Comparison of ENCODE assay signal across 29 cellular contexts in the genomic region with DNA sequence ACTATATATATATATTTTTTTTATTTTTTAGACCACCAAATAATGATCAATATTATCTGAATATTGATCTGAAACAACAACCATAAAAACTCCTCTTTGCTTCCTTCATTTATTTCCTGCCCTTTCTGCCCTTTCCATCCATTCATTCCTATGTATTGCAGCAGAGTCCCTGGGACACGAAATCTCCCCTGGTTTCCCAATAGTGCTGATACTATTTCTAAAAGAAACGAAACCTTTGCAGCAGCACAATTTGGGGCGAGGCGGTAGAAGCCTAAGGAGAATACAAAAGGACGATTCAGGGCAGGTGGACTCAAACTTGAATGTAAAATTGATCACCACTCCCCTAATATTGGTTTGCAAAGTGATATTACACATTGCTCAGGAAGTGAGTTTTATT. TPM values are rescaled to one million over a fixed set of nuclear protein-coding genes. Genes with fewer than 3 reads are reported as not detected.
DNase-seq lines count a peak whose midpoint lies in the region; ATAC-seq and TF ChIP-seq lines count a peak whose summit lies in the region.
"Had no signal": no experiment of that assay in that cellular context is flagged by ENCODE, and none has a peak within 500 bp of the region (broad histone marks: within the 10 kb centered on the region; RNA-seq: fewer than 3 reads in every experiment).

No MANE protein-coding gene starts in this region.

- H2AFZ ChIP-seq in mesenchymal stem cell (ENCODE audit: low read depth, low read length) = no peak overlapping the region

- H3K4me1 ChIP-seq in heart right ventricle = peaks cover 0 to 56% (median 25%) of the 10 kb centered on the region in 9 donors
- H3K4me1 ChIP-seq in esophagus muscularis mucosa = peaks cover 26 to 69% (median 54%) of the 10 kb centered on the region in 4 donors
- H3K4me1 ChIP-seq in mesenchymal stem cell (ENCODE audit: control insufficient read depth, insufficient read depth, low read depth, low read length) = peaks cover 2% of the 10 kb centered on the region
- peaks cover 40% of the 10 kb centered on the region for H3K4me1 ChIP-seq in suprapubic skin
- H3K4me1 ChIP-seq: testis had no signal

- no peak overlapping the region for H4K91ac ChIP-seq in mesenchymal stem cell (ENCODE audit: low read length)

- no peak overlapping the region for H2BK15ac ChIP-seq in mesenchymal stem cell (ENCODE audit: low read depth, poor library complexity, severe bottlenecking)

- ATAC-seq in heart right ventricle (no peak), left cardiac atrium (no peak), HG02571 (IDR thresholded peaks at IDR 0.05; ENCODE audit: unreplicated experiment) (no peak), HG02885 (IDR thresholded peaks at IDR 0.05; ENCODE audit: poor library complexity, unreplicated experiment) (no peak)
- ATAC-seq: activated CD8-positive, alpha-beta memory T cell treated with anti-CD3 and anti-CD28 coated beads, Interleukin-2, amount 10 ng/mL, durations not matched to agents 7 days and 5 days; activated naive CD8-positive, alpha-beta T cell treated with anti-CD3 and anti-CD28 coated beads, Interleukin-2, amount 50 U/mL, for 24 hours; effector memory CD8-positive, alpha-beta T cell; naive thymus-derived CD8-positive, alpha-beta T cell; T-helper 17 cell had no signal

- intact Hi-C loops in heart right ventricle (cut with DNase I) (no loop called here), left cardiac atrium (cut with DNase I) (loop anchor here in 1 of 2 donors (10.0 kb wide), 1 partner anchor 126 kb away; no protein-coding TSS in a partner anchor), esophagus muscularis mucosa (cut with DNase I) (no loop called here)

- H3K4me3 ChIP-seq in heart right ventricle (peak overlapping the region in 5 of 10 donors; percentile 9 to 30 (median 19)), esophagus muscularis mucosa (no peak overlapping the region), mesenchymal stem cell (ENCODE audit: insufficient read depth in 1 of 2, low read depth in 1 of 2, low read length in 2 of 2) (peak overlapping the region in 1 of 2 experiments; percentile 47), suprapubic skin (no peak overlapping the region)
- H3K4me3 ChIP-seq: testis, vagina had no signal

- H3K79me1 ChIP-seq in mesenchymal stem cell (replicated peaks; ENCODE audit: low read length, poor library complexity, severe bottlenecking) = no peaks in the 10 kb centered on the region

- TF ChIP-seq EP300 in esophagus muscularis mucosa (IDR thresholded peaks at IDR 0.05) = no peak
- TF ChIP-seq EP300 in suprapubic skin (IDR thresholded peaks at IDR 0.05) = no peak

- DNase-seq in heart right ventricle (no peak), left cardiac atrium (no peak), esophagus muscularis mucosa (ENCODE audit: extremely low spot score) (no peak), mesenchymal stem cell (no peak), suprapubic skin (ENCODE audit: low spot score in 2 of 2) (no peak), HEK293T (ENCODE audit: extremely low spot score) (no peak)
- DNase-seq: activated CD4-positive, alpha-beta T cell treated with anti-CD3 and anti-CD28 coated beads, Interleukin-2, amount 50 U/mL, for 4 hours; activated CD8-positive, alpha-beta memory T cell treated with anti-CD3 and anti-CD28 coated beads, Interleukin-2, amount 10 ng/mL, durations not matched to agents 7 days and 5 days; activated naive CD8-positive, alpha-beta T cell treated with anti-CD3 and anti-CD28 coated beads, Interleukin-2, amount 50 U/mL, for 24 hours; activated T-cell treated with anti-CD3 and anti-CD28 coated beads, Interleukin-2, amount 50 U/mL, for 48 hours; CD4-positive, alpha-beta T cell; central memory CD4-positive, alpha-beta T cell; cortex of kidney; effector memory CD8-positive, alpha-beta T cell; islet precursor cell; MM.1S; naive thymus-derived CD8-positive, alpha-beta T cell; NCI-H1105 treated with DMSO at 0.1 percent for 48 hours; NCI-H2029; NCI-H524 treated with DMSO at 0.1 percent for 48 hours; nucleus accumbens; small intestine; stimulated activated naive CD4-positive, alpha-beta T cell; T-helper 17 cell; testis had no signal

- H3K36me3 ChIP-seq in heart right ventricle (no peaks in the 10 kb centered on the region), esophagus muscularis mucosa (no peaks in the 10 kb centered on the region), mesenchymal stem cell (ENCODE audit: control insufficient read depth in 1 of 2, insufficient read depth in 2 of 2, low read depth in 1 of 2, low read length in 2 of 2) (no peaks in the 10 kb centered on the region), suprapubic skin (no peaks in the 10 kb centered on the region)
- H3K36me3 ChIP-seq: vagina had no signal

- H3K14ac ChIP-seq in mesenchymal stem cell (ENCODE audit: low read length in 2 of 2) = no peak overlapping the region

- H2BK120ac ChIP-seq in mesenchymal stem cell (ENCODE audit: low read depth, low read length) = no peak overlapping the region

- H2BK5ac ChIP-seq in mesenchymal stem cell (ENCODE audit: low read depth, low read length, poor library complexity, severe bottlenecking) = no peak overlapping the region

- H3K4me2 ChIP-seq in mesenchymal stem cell (ENCODE audit: low read length, poor library complexity, severe bottlenecking) = no peak overlapping the region
- H3K4me2 ChIP-seq: KMS-11 had no signal

- H3K4ac ChIP-seq in mesenchymal stem cell (ENCODE audit: low read depth in 1 of 2, low read length in 2 of 2) = no peak overlapping the region

- no peak for TF ChIP-seq POLR2A in esophagus muscularis mucosa (IDR thresholded peaks at IDR 0.05; ENCODE audit: low read depth)
- TF ChIP-seq POLR2A in suprapubic skin (IDR thresholded peaks at IDR 0.05) = no peak

- no peaks in the 10 kb centered on the region for H3K9me3 ChIP-seq in heart right ventricle
- H3K9me3 ChIP-seq in esophagus muscularis mucosa = no peaks in the 10 kb centered on the region
- no peaks in the 10 kb centered on the region for H3K9me3 ChIP-seq in mesenchymal stem cell (ENCODE audit: control insufficient read depth, low read length)
- H3K9me3 ChIP-seq in suprapubic skin = no peaks in the 10 kb centered on the region
- H3K9me3 ChIP-seq: testis, vagina had no signal

- 71 to 74% methylated on average over 5 of the region's 5 CpGs for WGBS in heart right ventricle, 2 donors
- WGBS in esophagus muscularis mucosa = 76% methylated on average over 5 of the region's 5 CpGs
- whole genome bisulfite sequencing in mesenchymal stem cell = 94% methylated on average over 5 of the region's 5 CpGs
- 72% methylated on average over 5 of the region's 5 CpGs for WGBS in suprapubic skin

- no peak overlapping the region for H2AK5ac ChIP-seq in mesenchymal stem cell (ENCODE audit: low read length, severe bottlenecking)

- H3K27ac ChIP-seq in heart right ventricle (peak overlapping the region; percentile 21 to 82 (median 61)), esophagus muscularis mucosa (replicated peaks in 1 of 4) (peak overlapping the region; percentile 76 to 82 (median 80)), mesenchymal stem cell (ENCODE audit: low read length, poor library complexity, severe bottlenecking) (no peak overlapping the region), suprapubic skin (peak overlapping the region; percentile 42)
- H3K27ac ChIP-seq: KMS-11, testis, vagina had no signal

- no peaks in the 10 kb centered on the region for H3K27me3 ChIP-seq in heart right ventricle
- H3K27me3 ChIP-seq in esophagus muscularis mucosa = no peaks in the 10 kb centered on the region
- H3K27me3 ChIP-seq in mesenchymal stem cell (ENCODE audit: control insufficient read depth in 1 of 2, insufficient read depth in 1 of 2, low read length in 2 of 2) = no peaks in the 10 kb centered on the region
- no peaks in the 10 kb centered on the region for H3K27me3 ChIP-seq in suprapubic skin
- H3K27me3 ChIP-seq: testis, vagina had no signal

- no peak overlapping the region for H3K18ac ChIP-seq in mesenchymal stem cell (ENCODE audit: low read depth in 1 of 2, low read length in 2 of 2)

- H4K8ac ChIP-seq in mesenchymal stem cell (ENCODE audit: low read length) = no peak overlapping the region

- peak overlapping the region; percentile 66 for H3K9ac ChIP-seq in mesenchymal stem cell (ENCODE audit: low read length)
- H3K9ac ChIP-seq: KMS-11 had no signal

- no peak overlapping the region for H2BK12ac ChIP-seq in mesenchymal stem cell (ENCODE audit: low read length in 2 of 2)

- TF ChIP-seq CTCF in heart right ventricle (IDR thresholded peaks at IDR 0.05) (no peak), esophagus muscularis mucosa (IDR thresholded peaks at IDR 0.05) (no peak), suprapubic skin (IDR thresholded peaks at IDR 0.05) (no peak)

- POLR2A ChIA-PET in HEK293T (lab: Yijun Ruan, JAX) = no interaction called here

- CTCF ChIA-PET in HEK293T (lab: Yijun Ruan, JAX) = no interaction called here

- no peak overlapping the region for H3K23ac ChIP-seq in mesenchymal stem cell (ENCODE audit: low read length in 2 of 2)

TF ChIP-seq in HEK293T, 16 proteins besides CTCF, POLR2A, EP300 and RAD21:
- no peak for TF ChIP-seq ZNF384 (IDR thresholded peaks at IDR 0.05)

RNA-seq across cellular contexts. Expression of a gene that starts 16.9 kb away (rescaled TPM):
- total RNA-seq in heart right ventricle = 100 to 1,000 TPM in 2 of 10 donors, 10 to 100 TPM in 8; 30.5 to 115 (median 77.1) TPM
- 1 to 10 TPM; 3.1 to 8.3 TPM for polyA plus RNA-seq in heart right ventricle
- total RNA-seq in left cardiac atrium = 100 to 1,000 TPM in 1 of 2 donors, 10 to 100 TPM in 1; 60.6 to 106 TPM
- 100 to 1,000 TPM; 172 to 259 (median 182) TPM for total RNA-seq in esophagus muscularis mucosa
- polyA plus RNA-seq in mesenchymal stem cell (2013, experiment 1 of 2) = 20.5 TPM
- 19.9 TPM for polyA plus RNA-seq in mesenchymal stem cell (2013, experiment 2 of 2)
- 10 to 100 TPM; 69.7 to 86.9 (median 79.4) TPM for total RNA-seq in suprapubic skin
